ENCODE assay signal across 33 cellular contexts in genomic region chr15:42214600-42214999, GRCh38. TPM values are rescaled to one million over a fixed set of nuclear protein-coding genes. Genes with fewer than 3 reads are reported as not detected.
"Had no signal": no experiment of that assay in that cellular context is flagged by ENCODE, and none has a peak within 500 bp of the region (broad histone marks: within the 10 kb centered on the region; RNA-seq: fewer than 3 reads in every experiment).

No MANE protein-coding gene starts in this region.

- H3K4me2 ChIP-seq: hepatocyte, smooth muscle cell had no signal

- H3K27ac Mint-ChIP-seq: WTC11 had no signal

- H3K4me3 ChIP-seq: breast epithelium, hepatocyte, lower lobe of right lung, SK-N-MC, smooth muscle cell, thyroid gland had no signal

- H3K27me3 ChIP-seq: breast epithelium, hepatocyte, thyroid gland had no signal

- H3K4me1 Mint-ChIP-seq: central memory CD8-positive, alpha-beta T cell; neural crest cell; WTC11 had no signal

- H3K27me3 Mint-ChIP-seq: central memory CD8-positive, alpha-beta T cell; effector memory CD8-positive, alpha-beta T cell; naive B cell had no signal

- DNase-seq: activated CD4-positive, alpha-beta T cell treated with anti-CD3 and anti-CD28 coated beads, Interleukin-2, amount 50 U/mL, for 48 hours; activated effector memory CD4-positive, alpha-beta T cell treated with Interleukin-2 at 50 U/mL for 16 hours; activated T-cell treated with anti-CD3 and anti-CD28 coated beads, Interleukin-2, amount 50 U/mL, for 4 hours; amniotic stem cell; effector memory CD8-positive, alpha-beta T cell; glutamatergic neuron; immature natural killer cell; lower lobe of right lung; naive B cell; stimulated activated CD4-positive, alpha-beta T cell treated with anti-CD3 and anti-CD28 coated beads, Interleukin-15, amount 100 ng/mL, for 24 hours; stimulated activated CD8-positive, alpha-beta memory T cell treated with anti-CD3 and anti-CD28 coated beads, Interleukin-4, amount 100 ng/mL, for 48 hours; stimulated activated naive CD4-positive, alpha-beta T cell; substantia nigra; SW 1271; thyroid gland had no signal

- H3K4me1 ChIP-seq: breast epithelium had no signal

- H3K9me3 ChIP-seq: breast epithelium, lower lobe of right lung, thyroid gland had no signal

- ATAC-seq: activated T-cell treated with anti-CD3 and anti-CD28 coated beads, Interleukin-2, amount 50 U/mL, for 4 hours; effector memory CD8-positive, alpha-beta T cell; esophagus mucosa; left lobe of liver; lower lobe of right lung; sciatic nerve; WTC11 had no signal

- H3K4me3 Mint-ChIP-seq: activated T-cell treated with anti-CD3 and anti-CD28 coated beads, Interleukin-2, amount 50 U/mL, for 4 hours; central memory CD8-positive, alpha-beta T cell; effector memory CD8-positive, alpha-beta T cell; immature natural killer cell; naive B cell; neural crest cell; WTC11 had no signal

- H3K9me3 Mint-ChIP-seq: activated naive CD4-positive, alpha-beta T cell treated with anti-CD3 and anti-CD28 coated beads, Interleukin-2, amount 50 U/mL, for 72 hours; activated T-cell treated with anti-CD3 and anti-CD28 coated beads, Interleukin-2, amount 50 U/mL, for 4 hours; central memory CD8-positive, alpha-beta T cell; effector memory CD8-positive, alpha-beta T cell; immature natural killer cell; naive B cell; neural crest cell; WTC11 had no signal

- H2AFZ ChIP-seq: hepatocyte had no signal

- H3K79me2 ChIP-seq: hepatocyte had no signal

- H3K27ac ChIP-seq: breast epithelium, hepatocyte, lower lobe of right lung, SK-N-MC, thyroid gland had no signal

RNA-seq across cellular contexts. Expression of gene PLA2G4F, which starts 58.2 kb away (rescaled TPM):
- total RNA-seq: activated naive CD4-positive, alpha-beta T cell treated with anti-CD3 and anti-CD28 coated beads, Interleukin-2, amount 50 U/mL, for 72 hours; dermis microvascular lymphatic vessel endothelial cell; endothelial cell of umbilical vein; frontal cortex; mesenteric fat pad; neural crest cell; osteoblast; posterior vena cava; sciatic nerve; T-helper 2 cell treated with Interferon-gamma antibody and Interleukin-4, amounts not matched to agents 100 ng/mL and 5 ng/mL, for 36 hours had no signal
- polyA plus RNA-seq: endothelial cell of umbilical vein, immature natural killer cell had no signal
